Comparison of ENCODE assay signal across 8 cellular contexts in the genomic region with DNA sequence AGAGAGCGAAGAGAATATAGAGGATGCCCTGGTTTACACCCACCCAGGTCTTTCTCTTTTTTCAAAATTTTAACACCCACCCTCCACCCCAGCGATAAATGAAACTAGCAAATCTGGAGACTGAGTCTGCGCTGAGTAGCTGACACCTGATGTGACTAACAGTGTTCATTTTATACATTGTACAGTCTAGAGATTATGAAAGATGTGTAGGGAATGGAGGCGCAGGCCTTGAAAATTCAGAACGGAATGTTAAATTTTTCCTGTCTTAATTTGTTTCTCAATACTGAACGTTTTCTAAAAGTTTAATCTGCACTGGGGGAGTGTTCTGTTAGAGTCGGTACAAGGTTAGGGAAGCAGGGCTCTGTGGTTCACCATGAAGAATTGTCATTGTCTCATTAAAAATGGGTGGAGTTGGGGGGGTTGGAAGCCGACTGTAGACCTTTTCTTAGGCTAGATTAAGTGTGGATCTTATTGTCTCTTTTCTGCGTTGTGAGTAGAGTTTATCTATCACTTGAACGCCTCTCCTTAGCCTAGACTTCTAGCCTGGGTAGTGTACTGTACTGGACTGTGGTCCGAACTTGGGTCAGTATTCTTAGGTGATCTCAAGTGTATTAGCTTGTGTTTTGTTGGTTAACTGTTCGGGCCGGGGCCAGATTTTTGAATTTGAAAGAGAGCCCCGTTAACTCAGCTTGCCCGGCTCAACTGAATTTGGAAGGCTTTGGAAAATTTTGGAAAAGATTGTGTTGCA. TPM values are rescaled to one million over a fixed set of nuclear protein-coding genes. Genes with fewer than 3 reads are reported as not detected.
A peak's percentile ranks its signal among the peaks of the same experiment; 100 is the strongest.
DNase-seq lines count a peak whose midpoint lies in the region; ATAC-seq and TF ChIP-seq lines count a peak whose summit lies in the region.

No MANE protein-coding gene starts in this region.

- no peak overlapping the region for H2BK120ac ChIP-seq in mesenchymal stem cell (ENCODE audit: low read depth, low read length)

- H3K4me1 Mint-ChIP-seq in MCF 10A (ENCODE audit: insufficient read depth, unreplicated experiment), result peaks cover 32% of the 10 kb centered on the region

- H3K18ac ChIP-seq in mesenchymal stem cell (ENCODE audit: low read depth in 1 of 2, low read length in 2 of 2), result no peak overlapping the region

- ATAC-seq in HG03354 (IDR thresholded peaks at IDR 0.05; ENCODE audit: poor library complexity, severe bottlenecking, unreplicated experiment), result no peak
- ATAC-seq in GM18907 (IDR thresholded peaks at IDR 0.05; ENCODE audit: unreplicated experiment), result no peak
- no peak for ATAC-seq in HG02938 (IDR thresholded peaks at IDR 0.05; ENCODE audit: unreplicated experiment)
- ATAC-seq in GM21717 (IDR thresholded peaks at IDR 0.05; ENCODE audit: unreplicated experiment), result no peak

- TSS peak; percentile 56 for BruUV-seq in MCF 10A (replicated peaks; lab: Mats Ljungman, UMichigan)

- H3K4me3 ChIP-seq in AG10803 (ENCODE audit: low read length), result peak overlapping the region; percentile 93
- peak overlapping the region; percentile 91 for H3K4me3 ChIP-seq in Jurkat, Clone E6-1 (ENCODE audit: low read length)
- H3K4me3 ChIP-seq in mesenchymal stem cell (ENCODE audit: insufficient read depth in 1 of 2, low read depth in 1 of 2, low read length in 2 of 2), result peak overlapping the region in 1 of 2 experiments; percentile 94

- H3K27ac ChIP-seq in mesenchymal stem cell (ENCODE audit: low read length, poor library complexity, severe bottlenecking), result peak overlapping the region; percentile 21

- no peaks in the 10 kb centered on the region for H3K27me3 Mint-ChIP-seq in MCF 10A (ENCODE audit: insufficient read depth, unreplicated experiment)

- H3K79me1 ChIP-seq in mesenchymal stem cell (replicated peaks; ENCODE audit: low read length, poor library complexity, severe bottlenecking), result no peaks in the 10 kb centered on the region

- no peaks in the 10 kb centered on the region for H3K27me3 ChIP-seq in mesenchymal stem cell (ENCODE audit: control insufficient read depth in 1 of 2, insufficient read depth in 1 of 2, low read length in 2 of 2)

- H3K36me3 Mint-ChIP-seq in MCF 10A (ENCODE audit: insufficient read depth, unreplicated experiment), result peaks cover 25% of the 10 kb centered on the region

- peak overlapping the region; percentile 80 for H3K4me2 ChIP-seq in mesenchymal stem cell (ENCODE audit: low read length, poor library complexity, severe bottlenecking)

- no peak overlapping the region for H2BK12ac ChIP-seq in mesenchymal stem cell (ENCODE audit: low read length in 2 of 2)

- H3K9me3 ChIP-seq in mesenchymal stem cell (ENCODE audit: control insufficient read depth, low read length), result no peaks in the 10 kb centered on the region

- 12% methylated on average over 14 of the region's 15 CpGs for WGBS in mesenchymal stem cell

- peaks cover 4 to 42% of the 10 kb centered on the region in 2 experiments for H3K36me3 ChIP-seq in mesenchymal stem cell (ENCODE audit: control insufficient read depth in 1 of 2, insufficient read depth in 2 of 2, low read depth in 1 of 2, low read length in 2 of 2)

- H3K23ac ChIP-seq in mesenchymal stem cell (ENCODE audit: low read length in 2 of 2), result no peak overlapping the region

- peaks cover 7% of the 10 kb centered on the region for H3K9me3 Mint-ChIP-seq in MCF 10A (ENCODE audit: unreplicated experiment)

- peak; percentile 41 for DNase-seq in AG10803 (ENCODE audit: low read depth)
- no peak for DNase-seq in Jurkat, Clone E6-1 (ENCODE audit: low read depth, low spot score)
- peak; percentile 29 for DNase-seq in MCF 10A (ENCODE audit: unreplicated experiment)
- peak; percentile 46 for DNase-seq in mesenchymal stem cell

- peak overlapping the region in 1 of 2 experiments; percentile 48 for H3K4ac ChIP-seq in mesenchymal stem cell (ENCODE audit: low read depth in 1 of 2, low read length in 2 of 2)

- peak overlapping the region; percentile 97 for H3K9ac ChIP-seq in mesenchymal stem cell (ENCODE audit: low read length)

- H4K8ac ChIP-seq in mesenchymal stem cell (ENCODE audit: low read length), result no peak overlapping the region

- H3K27ac Mint-ChIP-seq in MCF 10A (ENCODE audit: low read depth, unreplicated experiment), result no peak overlapping the region

- POLR2A ChIA-PET in MCF 10A (lab: Yijun Ruan, JAX), result interaction anchor here (0.6 to 6.0 kb wide), 35 partner anchors 11 to 697 kb away, joined by 3 to 159 read pairs (median 4); a partner anchor contains a TSS

- H2BK15ac ChIP-seq in mesenchymal stem cell (ENCODE audit: low read depth, poor library complexity, severe bottlenecking), result no peak overlapping the region

- H4K91ac ChIP-seq in mesenchymal stem cell (ENCODE audit: low read length), result no peak overlapping the region

- no peak overlapping the region for H2AFZ ChIP-seq in mesenchymal stem cell (ENCODE audit: low read depth, low read length)

- no peak for TF ChIP-seq CTCF in AG10803 (conservative IDR thresholded peaks at IDR 0.05; ENCODE audit: low read length)
- TF ChIP-seq CTCF in MCF 10A (IDR thresholded peaks at IDR 0.05; ENCODE audit: unreplicated experiment), result no peak

- no peak overlapping the region for H2AK5ac ChIP-seq in mesenchymal stem cell (ENCODE audit: low read length, severe bottlenecking)

- intact Hi-C loops in MCF 10A (cut with micrococcal nuclease), result loop anchor here (2.0 kb wide), 1 partner anchor 37 kb away; no protein-coding TSS in a partner anchor

- no peak overlapping the region for H3K14ac ChIP-seq in mesenchymal stem cell (ENCODE audit: low read length in 2 of 2)

- H2BK5ac ChIP-seq in mesenchymal stem cell (ENCODE audit: low read depth, low read length, poor library complexity, severe bottlenecking), result no peak overlapping the region

- no peak overlapping the region for H3K4me3 Mint-ChIP-seq in MCF 10A (ENCODE audit: unreplicated experiment)

- peaks cover 3% of the 10 kb centered on the region for H3K4me1 ChIP-seq in mesenchymal stem cell (ENCODE audit: control insufficient read depth, insufficient read depth, low read depth, low read length)

- CTCF ChIA-PET in MCF 10A (lab: Yijun Ruan, JAX), result interaction anchor here (0.6 to 3.4 kb wide), 27 partner anchors 23 to 357 kb away, joined by 3 to 24 read pairs (median 6); no protein-coding TSS in a partner anchor

RNA-seq across cellular contexts. Expression of a gene that starts 1.9 kb away (rescaled TPM):
- 143 TPM for polyA plus RNA-seq in Jurkat, Clone E6-1 (2012; ENCODE audit: insufficient read depth, insufficient read length)
- total RNA-seq in MCF 10A (2022), result 143 and 162 TPM in 2 replicates
- polyA plus RNA-seq in mesenchymal stem cell (2013, experiment 1 of 2), result 135 TPM
- polyA plus RNA-seq in mesenchymal stem cell (2013, experiment 2 of 2), result 130 TPM
